21 cellular contexts compared by ENCODE assay signal in the genomic region with DNA sequence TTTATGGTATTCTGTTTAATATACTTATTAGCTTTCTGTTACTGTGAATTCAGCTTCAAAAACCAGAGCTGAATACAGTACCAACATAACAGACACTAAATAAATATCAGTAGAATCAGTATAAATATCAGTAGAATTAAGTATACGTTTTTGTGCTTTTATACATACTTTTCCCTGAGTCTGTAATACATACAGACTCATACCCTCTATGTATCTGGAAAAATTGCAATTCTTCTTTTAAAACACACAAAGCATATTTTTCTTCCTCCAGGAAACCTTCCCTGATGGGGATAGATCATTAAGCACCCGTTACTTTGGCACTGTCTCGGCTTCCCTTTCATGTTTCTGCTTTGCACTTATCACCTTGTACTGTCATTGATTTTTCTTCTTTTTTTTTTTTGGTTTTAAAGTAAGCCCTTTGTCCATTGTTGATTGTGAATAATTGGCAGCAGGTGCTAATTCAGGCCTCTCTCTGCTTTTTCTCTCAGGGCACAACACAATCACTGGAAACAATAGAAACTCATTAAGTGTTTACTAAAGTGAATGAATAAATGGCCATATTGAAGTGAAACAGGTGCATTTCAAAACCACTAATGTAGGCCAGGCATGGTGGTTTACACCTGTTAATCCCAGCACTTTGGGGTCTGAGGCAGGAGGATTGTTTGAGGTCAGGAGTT. TPM values are rescaled to one million over a fixed set of nuclear protein-coding genes. Genes with fewer than 3 reads are reported as not detected.
A peak's percentile ranks its signal among the peaks of the same experiment; 100 is the strongest.
DNase-seq lines count a peak whose midpoint lies in the region; ATAC-seq and TF ChIP-seq lines count a peak whose summit lies in the region.
"Had no signal": no experiment of that assay in that cellular context is flagged by ENCODE, and none has a peak within 500 bp of the region (broad histone marks: within the 10 kb centered on the region; RNA-seq: fewer than 3 reads in every experiment).

No MANE protein-coding gene starts in this region.

- no peak overlapping the region for H3K27ac ChIP-seq in sigmoid colon
- H3K27ac ChIP-seq: C4-2B, gastroesophageal sphincter had no signal

- peaks cover 15% of the 10 kb centered on the region for H3K36me3 Mint-ChIP-seq in mesothelial cell of epicardium

- DNase-seq in COR-L47 (lab: John Stamatoyannopoulos, UW) (peak; percentile 91), NCI-H1417 (lab: John Stamatoyannopoulos, UW) (peak in 2 of 3 experiments; percentile 13 to 83), NCI-H2196 treated with DMSO at 0.1 percent for 48 hours (lab: John Stamatoyannopoulos, UW; ENCODE audit: unreplicated experiment) (peak; percentile 45), mesothelial cell of epicardium (ENCODE audit: low spot score in 2 of 2, unreplicated experiment in 2 of 2) (no peak), SIG-M5 treated with dmso at 0.1 percent for 504 hours (lab: John Stamatoyannopoulos, UW; ENCODE audit: unreplicated experiment) (no peak), sigmoid colon (no peak), T1000 (lab: John Stamatoyannopoulos, UW) (no peak)
- DNase-seq: activated CD4-positive, alpha-beta T cell treated with anti-CD3 and anti-CD28 coated beads for 36 hours; activated naive CD8-positive, alpha-beta T cell treated with anti-CD3 and anti-CD28 coated beads, Interleukin-2, amount 50 U/mL, for 24 hours; DND-41; dorsolateral prefrontal cortex; left cardiac atrium; midbrain; NCI-H526; PC-3; retina had no signal

- H3K27me3 Mint-ChIP-seq in mesothelial cell of epicardium (ENCODE audit: low read depth): no peaks in the 10 kb centered on the region
- H3K27me3 Mint-ChIP-seq: activated naive CD8-positive, alpha-beta T cell treated with anti-CD3 and anti-CD28 coated beads, Interleukin-2, amount 50 U/mL, for 24 hours; activated T-helper 17 cell treated with anti-CD3 and anti-CD28 coated beads, Interleukin-2, amount 50 U/mL, for 72 hours had no signal

- ATAC-seq in HG03045 (IDR thresholded peaks at IDR 0.05; ENCODE audit: unreplicated experiment): no peak
- ATAC-seq: activated CD4-positive, alpha-beta T cell treated with anti-CD3 and anti-CD28 coated beads for 36 hours; activated naive CD8-positive, alpha-beta T cell treated with anti-CD3 and anti-CD28 coated beads, Interleukin-2, amount 50 U/mL, for 24 hours; activated T-helper 17 cell treated with anti-CD3 and anti-CD28 coated beads, Interleukin-2, amount 50 U/mL, for 72 hours; gastroesophageal sphincter; left cardiac atrium; PC-3 had no signal

- H3K27ac Mint-ChIP-seq in mesothelial cell of epicardium: peak overlapping the region; percentile 22
- H3K27ac Mint-ChIP-seq: activated CD4-positive, alpha-beta T cell treated with anti-CD3 and anti-CD28 coated beads for 36 hours; activated naive CD8-positive, alpha-beta T cell treated with anti-CD3 and anti-CD28 coated beads, Interleukin-2, amount 50 U/mL, for 24 hours; activated T-helper 17 cell treated with anti-CD3 and anti-CD28 coated beads, Interleukin-2, amount 50 U/mL, for 72 hours had no signal

- TF ChIP-seq CTCF in mesothelial cell of epicardium (IDR thresholded peaks at IDR 0.05; ENCODE audit: unreplicated experiment) (no peak), sigmoid colon (IDR thresholded peaks at IDR 0.05) (no peak)

- H3K4me1 ChIP-seq in sigmoid colon: no peaks in the 10 kb centered on the region

- H3K4me3 ChIP-seq in sigmoid colon: no peak overlapping the region
- H3K4me3 ChIP-seq: dorsolateral prefrontal cortex, gastroesophageal sphincter had no signal

- peaks cover 23% of the 10 kb centered on the region for H3K9me3 Mint-ChIP-seq in mesothelial cell of epicardium
- H3K9me3 Mint-ChIP-seq: activated naive CD8-positive, alpha-beta T cell treated with anti-CD3 and anti-CD28 coated beads, Interleukin-2, amount 50 U/mL, for 24 hours; activated T-helper 17 cell treated with anti-CD3 and anti-CD28 coated beads, Interleukin-2, amount 50 U/mL, for 72 hours had no signal

- no peak for TF ChIP-seq EP300 in sigmoid colon (IDR thresholded peaks at IDR 0.05)

- TF ChIP-seq POLR2A in sigmoid colon (IDR thresholded peaks at IDR 0.05): no peak

- H3K4me3 Mint-ChIP-seq in mesothelial cell of epicardium: no peak overlapping the region
- H3K4me3 Mint-ChIP-seq: activated CD4-positive, alpha-beta T cell treated with anti-CD3 and anti-CD28 coated beads for 36 hours; activated naive CD8-positive, alpha-beta T cell treated with anti-CD3 and anti-CD28 coated beads, Interleukin-2, amount 50 U/mL, for 24 hours; activated T-helper 17 cell treated with anti-CD3 and anti-CD28 coated beads, Interleukin-2, amount 50 U/mL, for 72 hours had no signal

- no peaks in the 10 kb centered on the region for H3K27me3 ChIP-seq in sigmoid colon
- H3K27me3 ChIP-seq: dorsolateral prefrontal cortex, gastroesophageal sphincter had no signal

- 53 to 68% methylated on average over 3 of the region's 3 CpGs for WGBS in sigmoid colon, 2 donors

- peaks cover 29% of the 10 kb centered on the region for H3K4me1 Mint-ChIP-seq in mesothelial cell of epicardium
- H3K4me1 Mint-ChIP-seq: activated CD4-positive, alpha-beta T cell treated with anti-CD3 and anti-CD28 coated beads for 36 hours; activated naive CD8-positive, alpha-beta T cell treated with anti-CD3 and anti-CD28 coated beads, Interleukin-2, amount 50 U/mL, for 24 hours; activated T-helper 17 cell treated with anti-CD3 and anti-CD28 coated beads, Interleukin-2, amount 50 U/mL, for 72 hours had no signal

- H3K9me3 ChIP-seq in sigmoid colon: peaks cover 0 to 2% (median 0%) of the 10 kb centered on the region in 4 donors
- H3K9me3 ChIP-seq: gastroesophageal sphincter had no signal

- no peaks in the 10 kb centered on the region for H3K36me3 ChIP-seq in sigmoid colon
- H3K36me3 ChIP-seq: gastroesophageal sphincter had no signal

- intact Hi-C loops in sigmoid colon (cut with DNase I): no loop called here

RNA-seq across cellular contexts. Expression of a gene that starts 20.4 kb away (rescaled TPM):
- 0.54 to 0.71 TPM (median 0.59 TPM) in 3 replicates for total RNA-seq in mesothelial cell of epicardium
- total RNA-seq in sigmoid colon: 1 to 10 TPM in 2 of 4 donors, under 1 TPM in 2; 0.49 to 4.3 (median 1.7) TPM
- under 1 TPM in 2 of 3 donors, not detected in 1; 0.46 to 0.60 TPM for polyA plus RNA-seq in sigmoid colon
- total RNA-seq: activated CD4-positive, alpha-beta T cell treated with anti-CD3 and anti-CD28 coated beads for 36 hours; activated T-helper 17 cell treated with anti-CD3 and anti-CD28 coated beads, Interleukin-2, amount 50 U/mL, for 72 hours; SK-MEL-5 had no signal

Comparison
In these comparisons a context has a peak if more than half of its experiments do, and no peak if none do; other contexts are left out.
1. DNase-seq: peak in COR-L47 (single experiment), NCI-H1417 (2 of 3) and NCI-H2196 treated with DMSO at 0.1 percent for 48 hours (single experiment); none in mesothelial cell of epicardium (0 of 2), SIG-M5 treated with dmso at 0.1 percent for 504 hours (single experiment), sigmoid colon (single experiment) and T1000 (single experiment).